2 cellular contexts compared by ENCODE assay signal in the genomic region with DNA sequence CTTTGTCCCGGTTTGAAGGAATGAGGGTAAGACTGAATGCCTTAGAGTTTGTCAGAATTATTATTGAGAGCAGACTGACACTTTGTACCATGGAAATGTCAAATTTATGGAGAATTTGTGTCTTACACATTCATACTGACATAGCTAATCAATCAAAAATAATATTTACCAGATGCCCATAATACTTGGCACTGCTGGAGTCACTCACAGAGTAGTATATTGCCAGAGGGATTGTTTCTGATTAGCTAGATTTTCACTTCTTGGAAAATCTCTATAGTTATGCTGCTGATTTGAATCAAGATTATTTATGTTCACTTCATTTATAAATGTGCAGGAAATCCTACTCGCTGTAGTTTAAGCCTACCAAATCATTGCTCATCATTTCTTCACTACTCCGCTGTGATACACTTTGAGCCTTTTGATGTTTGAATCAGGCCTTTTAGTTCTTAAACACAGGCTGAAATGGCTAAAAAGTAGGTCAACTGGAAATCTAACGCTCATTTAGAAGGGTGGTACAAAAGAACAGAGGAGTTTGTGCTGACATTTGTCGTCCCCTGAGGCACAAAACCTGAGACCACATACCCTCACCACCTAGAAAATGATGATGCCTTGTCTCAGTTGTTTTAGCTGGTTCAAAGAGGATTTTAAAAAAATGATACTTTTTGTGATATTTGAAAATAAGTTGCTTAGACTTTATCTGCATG.
TF ChIP-seq lines count a peak whose summit lies in the region.

No MANE protein-coding gene starts in this region.

TF ChIP-seq in endothelial cell of umbilical vein, 7 proteins besides CTCF, POLR2A, EP300 and RAD21:
- no peak for TF ChIP-seq GATA2 (IDR thresholded peaks at IDR 0.05; ENCODE audit: insufficient read depth, insufficient read length, low read depth, low read length)
- no peak for TF ChIP-seq JUN (IDR thresholded peaks at IDR 0.05; ENCODE audit: borderline replicate concordance, insufficient read depth, insufficient read length, low read depth)
- no peak for TF ChIP-seq MYC (IDR thresholded peaks at IDR 0.05; ENCODE audit: low read depth, low read length)
- TF ChIP-seq FOS (IDR thresholded peaks at IDR 0.05; ENCODE audit: borderline replicate concordance, insufficient read depth, low read length) = no peak
- no peak for TF ChIP-seq POLR2AphosphoS5 (IDR thresholded peaks at IDR 0.05; ENCODE audit: insufficient read depth, low read depth, low read length)
- no peak for TF ChIP-seq EZH2 (IDR thresholded peaks at IDR 0.05; ENCODE audit: borderline replicate concordance, low read depth, low read length, severe bottlenecking)
- TF ChIP-seq, protein P1, sequence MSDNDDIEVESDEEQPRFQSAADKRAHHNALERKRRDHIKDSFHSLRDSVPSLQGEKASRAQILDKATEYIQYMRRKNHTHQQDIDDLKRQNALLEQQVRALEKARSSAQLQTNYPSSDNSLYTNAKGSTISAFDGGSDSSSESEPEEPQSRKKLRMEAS (IDR thresholded peaks at IDR 0.05; ENCODE audit: insufficient read depth, insufficient read length) = no peak

TF ChIP-seq in neural cell, 6 proteins besides CTCF, POLR2A, EP300 and RAD21:
- no peak for TF ChIP-seq REST (IDR thresholded peaks at IDR 0.05; ENCODE audit: borderline replicate concordance)
- TF ChIP-seq POLR2AphosphoS5 (IDR thresholded peaks at IDR 0.05) = no peak
- TF ChIP-seq EZH2 (IDR thresholded peaks at IDR 0.05; ENCODE audit: borderline replicate concordance, insufficient read depth, low read length, poor library complexity, severe bottlenecking) = no peak
- no peak for TF ChIP-seq SMC3 (conservative IDR thresholded peaks at IDR 0.05; ENCODE audit: poor library complexity)
- no peak for TF ChIP-seq TAF1 (IDR thresholded peaks at IDR 0.05; ENCODE audit: low read depth)
- TF ChIP-seq MXI1 (conservative IDR thresholded peaks at IDR 0.05; ENCODE audit: poor library complexity, severe bottlenecking) = no peak
